ENCODE assay signal across 8 cellular contexts in genomic region chr3:57596495-57597239, GRCh38. TPM values are rescaled to one million over a fixed set of nuclear protein-coding genes. Genes with fewer than 3 reads are reported as not detected.
DNase-seq lines count a peak whose midpoint lies in the region; ATAC-seq and TF ChIP-seq lines count a peak whose summit lies in the region.

No MANE protein-coding gene starts in this region.

- POLR2A ChIA-PET in Caco-2 (lab: Charles Lee): interaction anchor here (0.5 to 1.6 kb wide), 15 partner anchors 15 to 1872 kb away, joined by 3 to 11 read pairs (median 4); partner anchors contain the start of genes APPL1, DENND6A, HTD2 and PDE12
- POLR2A ChIA-PET in activated CD8-positive, alpha-beta T cell treated with anti-CD3 and anti-CD28 coated beads for 36 hours (lab: Charles Lee): interaction anchor here (0.6 to 4.4 kb wide), 13 partner anchors 10 to 313 kb away, joined by 3 to 47 read pairs (median 4); partner anchors contain the start of genes DENND6A, PDE12 and SLMAP

- DNase-seq in Caco-2 (peak; percentile 80 to 85), H4 (ENCODE audit: low spot score) (peak; percentile 57), NCI-H2227 treated with DMSO at 0.1 percent for 48 hours (lab: John Stamatoyannopoulos, UW) (peak; percentile 6), lung (ENCODE audit: low spot score) (peak; percentile 85)
- peak; percentile 73 for DNase-seq in activated CD8-positive, alpha-beta T cell treated with anti-CD3 and anti-CD28 coated beads for 36 hours
- DNase-seq in effector CD4-positive, alpha-beta T cell: peak; percentile 50
- DNase-seq in stimulated activated CD4-positive, alpha-beta T cell treated with anti-CD3 and anti-CD28 coated beads, TNF-alpha, amount 100 ng/mL, for 1 hour (ENCODE audit: low read depth in 3 of 3, low spot score in 1 of 3): peak; percentile 18 to 34 (median 30)

- 0% methylated on average over 35 of the region's 35 CpGs for WGBS in lung, 2 donors

- intact Hi-C loops in Caco-2 (cut with micrococcal nuclease; ENCODE audit: unreplicated experiment): loop anchor here (1.0 to 2.0 kb wide), 4 partner anchors 40 to 231 kb away; partner anchors contain the start of genes DENND6A, PDE12 and SLMAP
- intact Hi-C loops in activated CD8-positive, alpha-beta T cell treated with anti-CD3 and anti-CD28 coated beads for 36 hours (cut with micrococcal nuclease): loop anchor here (5.0 kb wide), 3 partner anchors 39 to 161 kb away; partner anchors contain the start of genes DENND6A, PDE12 and SLMAP

- peaks cover 77% of the 10 kb centered on the region for H3K36me3 Mint-ChIP-seq in Caco-2 (ENCODE audit: insufficient read depth, unreplicated experiment)
- H3K36me3 Mint-ChIP-seq in activated CD8-positive, alpha-beta T cell treated with anti-CD3 and anti-CD28 coated beads for 36 hours (ENCODE audit: low read depth): peaks cover 44% of the 10 kb centered on the region

- H3K4me3 ChIP-seq in Caco-2 (ENCODE audit: low read depth, low read length) (peak overlapping the region; percentile 90), lung (peak overlapping the region; percentile 78)

- ATAC-seq in activated CD8-positive, alpha-beta T cell treated with anti-CD3 and anti-CD28 coated beads for 36 hours: peak; percentile 1
- ATAC-seq in lung (ENCODE audit: insufficient read depth, low FRiP score) (peak; percentile 36), GM18505 (IDR thresholded peaks at IDR 0.05; ENCODE audit: unreplicated experiment) (no peak)

- H3K9me3 ChIP-seq in Caco-2 (no peaks in the 10 kb centered on the region), lung (ENCODE audit: control insufficient read depth in 2 of 2, insufficient read depth in 1 of 2, low read length in 1 of 2) (no peaks in the 10 kb centered on the region)

- no peak for TF ChIP-seq POLR2A in GM18505 (IDR thresholded peaks at IDR 0.05; ENCODE audit: borderline replicate concordance, extremely low read depth, insufficient read depth, insufficient read length)

- peaks cover 22% of the 10 kb centered on the region for H3K4me1 Mint-ChIP-seq in Caco-2 (ENCODE audit: low read depth, unreplicated experiment)
- H3K4me1 Mint-ChIP-seq in activated CD8-positive, alpha-beta T cell treated with anti-CD3 and anti-CD28 coated beads for 36 hours (ENCODE audit: low read depth): peaks cover 34% of the 10 kb centered on the region

- H3K36me3 ChIP-seq in Caco-2 (ENCODE audit: control insufficient read depth, insufficient read depth, low read length) (no peaks in the 10 kb centered on the region; the same call in 1 of the 2 replicates), lung (ENCODE audit: control insufficient read depth in 2 of 2, insufficient read depth in 2 of 2, low read length in 2 of 2) (peaks cover 0 to 2% of the 10 kb centered on the region in 2 donors)

- H3K4me1 ChIP-seq in Caco-2 (peaks cover 21% of the 10 kb centered on the region), lung (ENCODE audit: control insufficient read depth in 2 of 2, insufficient read depth in 2 of 2, low read length in 2 of 2) (peaks cover 7 to 11% of the 10 kb centered on the region in 2 donors)

- peak overlapping the region; percentile 84 for H3K4me3 Mint-ChIP-seq in Caco-2 (ENCODE audit: unreplicated experiment)
- H3K4me3 Mint-ChIP-seq in activated CD8-positive, alpha-beta T cell treated with anti-CD3 and anti-CD28 coated beads for 36 hours: peak overlapping the region; percentile 90

- peak overlapping the region; percentile 93 for H3K27ac Mint-ChIP-seq in Caco-2 (ENCODE audit: unreplicated experiment)
- H3K27ac Mint-ChIP-seq in activated CD8-positive, alpha-beta T cell treated with anti-CD3 and anti-CD28 coated beads for 36 hours: peak overlapping the region; percentile 98

- H3K27me3 ChIP-seq in Caco-2 (replicated peaks; ENCODE audit: control insufficient read depth, insufficient read depth, low read length): no peaks in the 10 kb centered on the region
- no peaks in the 10 kb centered on the region for H3K27me3 ChIP-seq in lung (ENCODE audit: control insufficient read depth, insufficient read depth)

- peak overlapping the region; percentile 97 to 100 for H3K27ac ChIP-seq in lung (ENCODE audit: low read depth in 1 of 2, low read length in 1 of 2)

- no peaks in the 10 kb centered on the region for H3K9me3 Mint-ChIP-seq in Caco-2 (ENCODE audit: unreplicated experiment)
- H3K9me3 Mint-ChIP-seq in activated CD8-positive, alpha-beta T cell treated with anti-CD3 and anti-CD28 coated beads for 36 hours: no peaks in the 10 kb centered on the region

- H3K27me3 Mint-ChIP-seq in Caco-2 (ENCODE audit: insufficient read depth, unreplicated experiment): no peaks in the 10 kb centered on the region
- H3K27me3 Mint-ChIP-seq in activated CD8-positive, alpha-beta T cell treated with anti-CD3 and anti-CD28 coated beads for 36 hours: no peaks in the 10 kb centered on the region

- CTCF ChIA-PET in Caco-2 (lab: Charles Lee): interaction anchor here (0.6 to 1.4 kb wide), 3 partner anchors 41 to 199 kb away, joined by 4 to 5 read pairs (median 5); partner anchors contain the start of gene PDE12
- CTCF ChIA-PET in activated CD8-positive, alpha-beta T cell treated with anti-CD3 and anti-CD28 coated beads for 36 hours (lab: Charles Lee): interaction anchor here (1.2 to 1.7 kb wide), 5 partner anchors 40 to 426 kb away, joined by 3 to 8 read pairs (median 4); partner anchors contain the start of genes PDE12 and SLMAP

- BruUV-seq in Caco-2 (replicated peaks; lab: Mats Ljungman, UMichigan): TSS peak; percentile 40

- TF ChIP-seq CTCF in Caco-2 (IDR thresholded peaks at IDR 0.05; ENCODE audit: insufficient read depth in 1 of 2, low read depth in 1 of 2, low read length in 1 of 2, severe bottlenecking in 1 of 2, unreplicated experiment in 1 of 2): no peak
- TF ChIP-seq CTCF in activated CD8-positive, alpha-beta T cell treated with anti-CD3 and anti-CD28 coated beads for 36 hours (IDR thresholded peaks at IDR 0.05): no peak
- no peak for TF ChIP-seq CTCF in lung (IDR thresholded peaks at IDR 0.05; ENCODE audit: control extremely low read depth, extremely low read depth)

RNA-seq across cellular contexts. Expression of gene ARF4, which starts 0.5 kb away (rescaled TPM):
- 194 and 204 TPM in 2 replicates for total RNA-seq in Caco-2 (2022)
- 209 and 245 TPM in 2 replicates for total RNA-seq in H4 (2014; rRNA removed; shearing (Covaris generic))
- 10 to 100 TPM; 52.0 to 55.2 TPM for total RNA-seq in activated CD8-positive, alpha-beta T cell treated with anti-CD3 and anti-CD28 coated beads for 36 hours
- 100 to 1,000 TPM; 143 to 202 TPM for total RNA-seq in lung
- polyA plus RNA-seq in lung: 100 to 1,000 TPM; 187 to 232 TPM

RNA-seq across cellular contexts. Expression of gene PDE12, which starts 40.6 kb away (rescaled TPM):
- total RNA-seq in Caco-2 (2022) (22.1 and 23.2 TPM in 2 replicates), lung (10 to 100 TPM; 10.5 to 24.5 TPM)
- total RNA-seq in H4 (2014; rRNA removed; shearing (Covaris generic)): 6.2 and 7.6 TPM in 2 replicates
- total RNA-seq in activated CD8-positive, alpha-beta T cell treated with anti-CD3 and anti-CD28 coated beads for 36 hours: 10 to 100 TPM; 25.4 to 29.9 TPM
- polyA plus RNA-seq in lung: 1 to 10 TPM; 3.9 to 9.3 TPM

RNA-seq across cellular contexts. Expression of gene DNAH12, which starts 52.5 kb away (rescaled TPM):
- 0.45 and 1.5 TPM in 2 replicates for total RNA-seq in Caco-2 (2022)
- 0.06 TPM in 1 of 2 replicates, not detected in the other for total RNA-seq in H4 (2014; rRNA removed; shearing (Covaris generic))
- under 1 TPM in 1 of 2 experiments, not detected in 1; 0.07 TPM for total RNA-seq in activated CD8-positive, alpha-beta T cell treated with anti-CD3 and anti-CD28 coated beads for 36 hours
- 10 to 100 TPM; 13.4 to 37.8 TPM for total RNA-seq in lung
- polyA plus RNA-seq in lung: 1 to 10 TPM; 3.3 to 8.0 TPM

Comparison
In these comparisons a context has a peak if more than half of its experiments do, and no peak if none do; other contexts are left out.
1. DNase-seq: peak in every context shown above with its lines; median percentile 85 in lung; 82 in Caco-2; 73 in activated CD8-positive, alpha-beta T cell treated with anti-CD3 and anti-CD28 coated beads for 36 hours; 57 in H4; 50 in effector CD4-positive, alpha-beta T cell; 30 in stimulated activated CD4-positive, alpha-beta T cell treated with anti-CD3 and anti-CD28 coated beads, TNF-alpha, amount 100 ng/mL, for 1 hour; 6 in NCI-H2227 treated with DMSO at 0.1 percent for 48 hours.